1 cellular context compared by ENCODE assay signal in genomic region chr11:72222907-72223614, GRCh38.
TF ChIP-seq lines count a peak whose summit lies in the region.

No MANE protein-coding gene starts in this region.

TF ChIP-seq in GM12878, 131 proteins besides CTCF, POLR2A, EP300 and RAD21 (continued from another document):
- TF ChIP-seq ZBTB40 (IDR thresholded peaks at IDR 0.05; ENCODE audit: borderline replicate concordance) (peak; percentile 53; the same call in 1 of the 2 replicates), SIX5 (IDR thresholded peaks at IDR 0.05; ENCODE audit: low read depth, low read length, severe bottlenecking) (peak; percentile 2), SREBF2 (IDR thresholded peaks at IDR 0.05; ENCODE audit: low read length) (0 out of 2 replicates have a peak, but pooled peaks have one; percentile 10), USF2 (IDR thresholded peaks at IDR 0.05; ENCODE audit: borderline replicate concordance, low read depth, low read length) (no peak), BACH1 (IDR thresholded peaks at IDR 0.05; ENCODE audit: borderline replicate concordance) (0 out of 2 replicates have a peak, but pooled peaks have one; percentile 44), PKNOX1 (IDR thresholded peaks at IDR 0.05) (0 out of 2 replicates have a peak, but pooled peaks have one; percentile 46), SRF (IDR thresholded peaks at IDR 0.05; ENCODE audit: low read depth in 2 of 2, low read length in 2 of 2) (peak; percentile 57 to 89; a peak in 3 of 4 replicates), CBX3 (IDR thresholded peaks at IDR 0.05; ENCODE audit: borderline replicate concordance, low read depth) (no peak), RAD51 (IDR thresholded peaks at IDR 0.05) (no peak), CBFB (IDR thresholded peaks at IDR 0.05; ENCODE audit: low read depth) (peak; percentile 50; the same call in 1 of the 2 replicates), NR2C1 (IDR thresholded peaks at IDR 0.05) (peak; percentile 66), POU2F2 (IDR thresholded peaks at IDR 0.05; ENCODE audit: borderline replicate concordance, low read depth, low read length) (peak; percentile 64; the same call in 1 of the 3 replicates)
